In genomic region chr1:244834596-244835275, GRCh38 we compare ENCODE assay signal across 1 cellular context.
TF ChIP-seq lines count a peak whose summit lies in the region.

No MANE protein-coding gene starts in this region.

TF ChIP-seq in Ishikawa, 13 proteins besides CTCF, POLR2A, EP300 and RAD21 (continued from another document):
- no peak for TF ChIP-seq REST (IDR thresholded peaks at IDR 0.05; ENCODE audit: low read depth)
- peak; percentile 3; the same call in 1 of the 2 replicates for TF ChIP-seq CREB1 (IDR thresholded peaks at IDR 0.05; ENCODE audit: low read depth)
